ENCODE assay signal across 12 cellular contexts in genomic region chr17:40103082-40103741, GRCh38. TPM values are rescaled to one million over a fixed set of nuclear protein-coding genes. Genes with fewer than 3 reads are reported as not detected.
DNase-seq lines count a peak whose midpoint lies in the region; ATAC-seq and TF ChIP-seq lines count a peak whose summit lies in the region.
"Had no signal": no experiment of that assay in that cellular context is flagged by ENCODE, and none has a peak within 500 bp of the region (broad histone marks: within the 10 kb centered on the region; RNA-seq: fewer than 3 reads in every experiment).

No MANE protein-coding gene starts in this region.

- peak overlapping the region; percentile 66 for H2BK120ac ChIP-seq in mesenchymal stem cell (ENCODE audit: low read depth, low read length)

- H4K91ac ChIP-seq in mesenchymal stem cell (ENCODE audit: low read length) = peak overlapping the region; percentile 81

- H3K27ac Mint-ChIP-seq in activated CD4-positive, alpha-beta memory T cell treated with anti-CD3 and anti-CD28 coated beads for 36 hours = peak overlapping the region; percentile 75
- H3K27ac Mint-ChIP-seq in activated CD4-positive, alpha-beta memory T cell treated with anti-CD3 and anti-CD28 coated beads, Interleukin-2, amount 10 ng/mL, durations not matched to agents 7 days and 5 days = no peak overlapping the region
- peak overlapping the region; percentile 9 for H3K27ac Mint-ChIP-seq in activated naive CD8-positive, alpha-beta T cell treated with anti-CD3 and anti-CD28 coated beads, Interleukin-2, amount 50 U/mL, for 24 hours
- H3K27ac Mint-ChIP-seq: stimulated activated memory B cell treated with anti-CD40 and anti-IgM and Interleukin-4, amounts not matched to agents 10 μg/mL and 1 μg/mL and 100 μg/mL, for 72 hours had no signal

- peak overlapping the region in 1 of 2 experiments; percentile 49 for H3K23ac ChIP-seq in mesenchymal stem cell (ENCODE audit: low read length in 2 of 2)

- no peak overlapping the region for H2BK5ac ChIP-seq in mesenchymal stem cell (ENCODE audit: low read depth, low read length, poor library complexity, severe bottlenecking)

- peaks cover 6% of the 10 kb centered on the region for H3K79me1 ChIP-seq in mesenchymal stem cell (replicated peaks; ENCODE audit: low read length, poor library complexity, severe bottlenecking)

- no peaks in the 10 kb centered on the region for H3K9me3 Mint-ChIP-seq in activated CD4-positive, alpha-beta memory T cell treated with anti-CD3 and anti-CD28 coated beads for 36 hours
- no peaks in the 10 kb centered on the region for H3K9me3 Mint-ChIP-seq in activated CD4-positive, alpha-beta memory T cell treated with anti-CD3 and anti-CD28 coated beads, Interleukin-2, amount 10 ng/mL, durations not matched to agents 7 days and 5 days
- no peaks in the 10 kb centered on the region for H3K9me3 Mint-ChIP-seq in activated naive CD8-positive, alpha-beta T cell treated with anti-CD3 and anti-CD28 coated beads, Interleukin-2, amount 50 U/mL, for 24 hours

- 89% methylated on average over 1 of the region's 3 CpGs for WGBS in mesenchymal stem cell

- H3K4me1 ChIP-seq in mesenchymal stem cell (ENCODE audit: control insufficient read depth, insufficient read depth, low read depth, low read length) (peaks cover 28% of the 10 kb centered on the region), thoracic aorta (ENCODE audit: control insufficient read depth in 1 of 2, low read depth in 2 of 2) (peaks cover 24 to 75% of the 10 kb centered on the region in 2 donors)

- peak overlapping the region; percentile 82 for H2BK15ac ChIP-seq in mesenchymal stem cell (ENCODE audit: low read depth, poor library complexity, severe bottlenecking)

- no peak overlapping the region for H3K4me3 Mint-ChIP-seq in activated CD4-positive, alpha-beta memory T cell treated with anti-CD3 and anti-CD28 coated beads for 36 hours
- H3K4me3 Mint-ChIP-seq in activated CD4-positive, alpha-beta memory T cell treated with anti-CD3 and anti-CD28 coated beads, Interleukin-2, amount 10 ng/mL, durations not matched to agents 7 days and 5 days = no peak overlapping the region
- H3K4me3 Mint-ChIP-seq in activated naive CD8-positive, alpha-beta T cell treated with anti-CD3 and anti-CD28 coated beads, Interleukin-2, amount 50 U/mL, for 24 hours = no peak overlapping the region
- H3K4me3 Mint-ChIP-seq: stimulated activated memory B cell treated with anti-CD40 and anti-IgM and Interleukin-4, amounts not matched to agents 10 μg/mL and 1 μg/mL and 100 μg/mL, for 72 hours had no signal

- no peak overlapping the region for H2AK5ac ChIP-seq in mesenchymal stem cell (ENCODE audit: low read length, severe bottlenecking)

- ATAC-seq in activated naive CD8-positive, alpha-beta T cell treated with anti-CD3 and anti-CD28 coated beads, Interleukin-2, amount 50 U/mL, for 24 hours = no peak
- ATAC-seq in thoracic aorta (ENCODE audit: insufficient number of reproducible peaks, low FRiP score, low read depth) (no peak), HG02759 (IDR thresholded peaks at IDR 0.05; ENCODE audit: unreplicated experiment) (no peak), GM21423 (IDR thresholded peaks at IDR 0.05; ENCODE audit: unreplicated experiment) (no peak)
- ATAC-seq: stimulated activated memory B cell treated with anti-CD40 and anti-IgM and Interleukin-4, amounts not matched to agents 10 μg/mL and 1 μg/mL and 100 μg/mL, for 72 hours had no signal

- H2AFZ ChIP-seq in mesenchymal stem cell (ENCODE audit: low read depth, low read length) = no peak overlapping the region

- no peaks in the 10 kb centered on the region for H3K36me3 ChIP-seq in mesenchymal stem cell (ENCODE audit: control insufficient read depth in 1 of 2, insufficient read depth in 2 of 2, low read depth in 1 of 2, low read length in 2 of 2)
- no peaks in the 10 kb centered on the region for H3K36me3 ChIP-seq in thoracic aorta

- POLR2A ChIA-PET in activated CD4-positive, alpha-beta memory T cell treated with anti-CD3 and anti-CD28 coated beads for 36 hours (lab: Charles Lee) = interaction anchor here (0.5 to 0.7 kb wide), 3 partner anchors 49 to 209 kb away, joined by 3 to 4 read pairs (median 3); no protein-coding TSS in a partner anchor
- POLR2A ChIA-PET in activated CD4-positive, alpha-beta memory T cell treated with anti-CD3 and anti-CD28 coated beads, Interleukin-2, amount 10 ng/mL, durations not matched to agents 7 days and 5 days (lab: Charles Lee) = interaction anchor here (0.8 to 2.6 kb wide), 4 partner anchors 10 to 40 kb away, joined by 3 to 10 read pairs (median 7); partner anchors contain the start of gene CASC3

- peak overlapping the region; percentile 36 for H3K9ac ChIP-seq in mesenchymal stem cell (ENCODE audit: low read length)

- no peak for DNase-seq in activated CD4-positive, alpha-beta memory T cell treated with anti-CD3 and anti-CD28 coated beads for 36 hours
- no peak for DNase-seq in activated CD4-positive, alpha-beta memory T cell treated with anti-CD3 and anti-CD28 coated beads, Interleukin-2, amount 10 ng/mL, durations not matched to agents 7 days and 5 days
- no peak for DNase-seq in activated naive CD8-positive, alpha-beta T cell treated with anti-CD3 and anti-CD28 coated beads, Interleukin-2, amount 50 U/mL, for 24 hours
- DNase-seq in mesenchymal stem cell (no peak), thoracic aorta (ENCODE audit: low spot score) (no peak), LoVo (ENCODE audit: low spot score) (no peak)
- DNase-seq: cerebellar nuclear complex, hippocampal formation, NCI-H1417 treated with DMSO at 0.1 percent for 48 hours had no signal

- no peak overlapping the region for H3K4me2 ChIP-seq in mesenchymal stem cell (ENCODE audit: low read length, poor library complexity, severe bottlenecking)

- H3K27me3 ChIP-seq in mesenchymal stem cell (ENCODE audit: control insufficient read depth in 1 of 2, insufficient read depth in 1 of 2, low read length in 2 of 2) = no peaks in the 10 kb centered on the region
- H3K27me3 ChIP-seq in thoracic aorta (replicated peaks; ENCODE audit: insufficient read depth) = no peaks in the 10 kb centered on the region

- H3K27ac ChIP-seq in mesenchymal stem cell (ENCODE audit: low read length, poor library complexity, severe bottlenecking) (no peak overlapping the region), thoracic aorta (peak overlapping the region; percentile 14 to 88)

- H3K4ac ChIP-seq in mesenchymal stem cell (ENCODE audit: low read depth in 1 of 2, low read length in 2 of 2) = peak overlapping the region; percentile 62 to 73

- no peak for TF ChIP-seq CTCF in thoracic aorta (IDR thresholded peaks at IDR 0.05)

- no peaks in the 10 kb centered on the region for H3K27me3 Mint-ChIP-seq in activated CD4-positive, alpha-beta memory T cell treated with anti-CD3 and anti-CD28 coated beads for 36 hours
- no peaks in the 10 kb centered on the region for H3K27me3 Mint-ChIP-seq in activated CD4-positive, alpha-beta memory T cell treated with anti-CD3 and anti-CD28 coated beads, Interleukin-2, amount 10 ng/mL, durations not matched to agents 7 days and 5 days
- H3K27me3 Mint-ChIP-seq in activated naive CD8-positive, alpha-beta T cell treated with anti-CD3 and anti-CD28 coated beads, Interleukin-2, amount 50 U/mL, for 24 hours = no peaks in the 10 kb centered on the region
- H3K27me3 Mint-ChIP-seq: stimulated activated memory B cell treated with anti-CD40 and anti-IgM and Interleukin-4, amounts not matched to agents 10 μg/mL and 1 μg/mL and 100 μg/mL, for 72 hours had no signal

- H3K4me3 ChIP-seq in mesenchymal stem cell (ENCODE audit: insufficient read depth in 1 of 2, low read depth in 1 of 2, low read length in 2 of 2) = no peak overlapping the region
- H3K4me3 ChIP-seq in thoracic aorta = no peak overlapping the region

- no peaks in the 10 kb centered on the region for H3K9me3 ChIP-seq in mesenchymal stem cell (ENCODE audit: control insufficient read depth, low read length)
- no peaks in the 10 kb centered on the region for H3K9me3 ChIP-seq in thoracic aorta

- CTCF ChIA-PET in activated CD4-positive, alpha-beta memory T cell treated with anti-CD3 and anti-CD28 coated beads for 36 hours (lab: Charles Lee) = interaction anchor here (0.6 to 9.3 kb wide), 7 partner anchors 8 to 65 kb away, joined by 3 to 159 read pairs (median 6); no protein-coding TSS in a partner anchor
- CTCF ChIA-PET in activated CD4-positive, alpha-beta memory T cell treated with anti-CD3 and anti-CD28 coated beads, Interleukin-2, amount 10 ng/mL, durations not matched to agents 7 days and 5 days (lab: Charles Lee) = interaction anchor here (1.1 to 10.5 kb wide), 3 partner anchors 9 to 27 kb away, joined by 3 to 141 read pairs (median 4); no protein-coding TSS in a partner anchor

- peak overlapping the region in 1 of 2 experiments; percentile 7 for H3K14ac ChIP-seq in mesenchymal stem cell (ENCODE audit: low read length in 2 of 2)

- peak overlapping the region; percentile 70 for H4K8ac ChIP-seq in mesenchymal stem cell (ENCODE audit: low read length)

- peak overlapping the region; percentile 44 to 76 for H3K18ac ChIP-seq in mesenchymal stem cell (ENCODE audit: low read depth in 1 of 2, low read length in 2 of 2)

- H3K4me1 Mint-ChIP-seq in activated CD4-positive, alpha-beta memory T cell treated with anti-CD3 and anti-CD28 coated beads for 36 hours (ENCODE audit: low read depth) = peaks cover 87% of the 10 kb centered on the region
- peaks cover 89% of the 10 kb centered on the region for H3K4me1 Mint-ChIP-seq in activated CD4-positive, alpha-beta memory T cell treated with anti-CD3 and anti-CD28 coated beads, Interleukin-2, amount 10 ng/mL, durations not matched to agents 7 days and 5 days
- peaks cover 92% of the 10 kb centered on the region for H3K4me1 Mint-ChIP-seq in activated naive CD8-positive, alpha-beta T cell treated with anti-CD3 and anti-CD28 coated beads, Interleukin-2, amount 50 U/mL, for 24 hours

- intact Hi-C loops in activated CD4-positive, alpha-beta memory T cell treated with anti-CD3 and anti-CD28 coated beads for 36 hours (cut with micrococcal nuclease) = no loop called here

- no peaks in the 10 kb centered on the region for H3K36me3 Mint-ChIP-seq in activated CD4-positive, alpha-beta memory T cell treated with anti-CD3 and anti-CD28 coated beads for 36 hours
- peaks cover 4% of the 10 kb centered on the region for H3K36me3 Mint-ChIP-seq in activated CD4-positive, alpha-beta memory T cell treated with anti-CD3 and anti-CD28 coated beads, Interleukin-2, amount 10 ng/mL, durations not matched to agents 7 days and 5 days (ENCODE audit: low read depth)
- H3K36me3 Mint-ChIP-seq in activated naive CD8-positive, alpha-beta T cell treated with anti-CD3 and anti-CD28 coated beads, Interleukin-2, amount 50 U/mL, for 24 hours (ENCODE audit: low read depth) = peaks cover 5% of the 10 kb centered on the region
- H3K36me3 Mint-ChIP-seq: stimulated activated memory B cell treated with anti-CD40 and anti-IgM and Interleukin-4, amounts not matched to agents 10 μg/mL and 1 μg/mL and 100 μg/mL, for 72 hours had no signal

- H2BK12ac ChIP-seq in mesenchymal stem cell (ENCODE audit: low read length in 2 of 2) = peak overlapping the region; percentile 78 to 82

RNA-seq across cellular contexts. Expression of gene NR1D1, which starts 2.8 kb away (rescaled TPM):
- 1 to 10 TPM; 6.7 to 7.3 TPM for total RNA-seq in activated CD4-positive, alpha-beta memory T cell treated with anti-CD3 and anti-CD28 coated beads for 36 hours
- 1 to 10 TPM; 5.2 to 5.9 TPM for total RNA-seq in activated CD4-positive, alpha-beta memory T cell treated with anti-CD3 and anti-CD28 coated beads, Interleukin-2, amount 10 ng/mL, durations not matched to agents 7 days and 5 days
- 6.1 TPM for polyA plus RNA-seq in mesenchymal stem cell (2013, experiment 1 of 2)
- polyA plus RNA-seq in mesenchymal stem cell (2013, experiment 2 of 2) = 5.5 TPM
- 10 to 100 TPM; 10.3 to 29.1 TPM for total RNA-seq in thoracic aorta

RNA-seq across cellular contexts. Expression of gene MSL1, which starts 18.6 kb away (rescaled TPM):
- 10 to 100 TPM; 77.9 to 80.6 TPM for total RNA-seq in activated CD4-positive, alpha-beta memory T cell treated with anti-CD3 and anti-CD28 coated beads for 36 hours
- total RNA-seq in activated CD4-positive, alpha-beta memory T cell treated with anti-CD3 and anti-CD28 coated beads, Interleukin-2, amount 10 ng/mL, durations not matched to agents 7 days and 5 days = 100 to 1,000 TPM; 102 to 103 TPM
- 67.5 TPM for polyA plus RNA-seq in mesenchymal stem cell (2013, experiment 1 of 2)
- polyA plus RNA-seq in mesenchymal stem cell (2013, experiment 2 of 2) = 66.9 TPM
- 100 to 1,000 TPM in 1 of 2 donors, 10 to 100 TPM in 1; 69.3 to 107 TPM for total RNA-seq in thoracic aorta

RNA-seq across cellular contexts. Expression of gene CASC3, which starts 37.1 kb away (rescaled TPM):
- total RNA-seq in activated CD4-positive, alpha-beta memory T cell treated with anti-CD3 and anti-CD28 coated beads for 36 hours = 100 to 1,000 TPM in 1 of 2 experiments, 10 to 100 TPM in 1; 96.1 to 102 TPM
- total RNA-seq in activated CD4-positive, alpha-beta memory T cell treated with anti-CD3 and anti-CD28 coated beads, Interleukin-2, amount 10 ng/mL, durations not matched to agents 7 days and 5 days = 10 to 100 TPM; 84.5 to 89.1 TPM
- 35.8 TPM for polyA plus RNA-seq in mesenchymal stem cell (2013, experiment 1 of 2)
- 33.7 TPM for polyA plus RNA-seq in mesenchymal stem cell (2013, experiment 2 of 2)
- total RNA-seq in thoracic aorta = 100 to 1,000 TPM in 1 of 2 donors, 10 to 100 TPM in 1; 81.8 to 108 TPM

RNA-seq across cellular contexts. Expression of gene THRA, which starts 40.4 kb away (rescaled TPM):
- total RNA-seq in activated CD4-positive, alpha-beta memory T cell treated with anti-CD3 and anti-CD28 coated beads for 36 hours = 10 to 100 TPM; 12.5 to 13.4 TPM
- 1 to 10 TPM; 8.4 TPM for total RNA-seq in activated CD4-positive, alpha-beta memory T cell treated with anti-CD3 and anti-CD28 coated beads, Interleukin-2, amount 10 ng/mL, durations not matched to agents 7 days and 5 days
- 24.1 TPM for polyA plus RNA-seq in mesenchymal stem cell (2013, experiment 1 of 2)
- 23.2 TPM for polyA plus RNA-seq in mesenchymal stem cell (2013, experiment 2 of 2)
- total RNA-seq in thoracic aorta = 10 to 100 TPM; 64.8 to 75.0 TPM

RNA-seq across cellular contexts. Expression of gene MED24, which starts 49.0 kb away (rescaled TPM):
- total RNA-seq in activated CD4-positive, alpha-beta memory T cell treated with anti-CD3 and anti-CD28 coated beads for 36 hours = 10 to 100 TPM; 89.2 to 99.9 TPM
- total RNA-seq in activated CD4-positive, alpha-beta memory T cell treated with anti-CD3 and anti-CD28 coated beads, Interleukin-2, amount 10 ng/mL, durations not matched to agents 7 days and 5 days = 10 to 100 TPM; 82.2 to 84.2 TPM
- polyA plus RNA-seq in mesenchymal stem cell (2013, experiment 1 of 2) = 35.2 TPM
- 35.4 TPM for polyA plus RNA-seq in mesenchymal stem cell (2013, experiment 2 of 2)
- 10 to 100 TPM; 72.0 to 82.9 TPM for total RNA-seq in thoracic aorta
